ENCODE assay signal across 1 cellular context in the genomic region with DNA sequence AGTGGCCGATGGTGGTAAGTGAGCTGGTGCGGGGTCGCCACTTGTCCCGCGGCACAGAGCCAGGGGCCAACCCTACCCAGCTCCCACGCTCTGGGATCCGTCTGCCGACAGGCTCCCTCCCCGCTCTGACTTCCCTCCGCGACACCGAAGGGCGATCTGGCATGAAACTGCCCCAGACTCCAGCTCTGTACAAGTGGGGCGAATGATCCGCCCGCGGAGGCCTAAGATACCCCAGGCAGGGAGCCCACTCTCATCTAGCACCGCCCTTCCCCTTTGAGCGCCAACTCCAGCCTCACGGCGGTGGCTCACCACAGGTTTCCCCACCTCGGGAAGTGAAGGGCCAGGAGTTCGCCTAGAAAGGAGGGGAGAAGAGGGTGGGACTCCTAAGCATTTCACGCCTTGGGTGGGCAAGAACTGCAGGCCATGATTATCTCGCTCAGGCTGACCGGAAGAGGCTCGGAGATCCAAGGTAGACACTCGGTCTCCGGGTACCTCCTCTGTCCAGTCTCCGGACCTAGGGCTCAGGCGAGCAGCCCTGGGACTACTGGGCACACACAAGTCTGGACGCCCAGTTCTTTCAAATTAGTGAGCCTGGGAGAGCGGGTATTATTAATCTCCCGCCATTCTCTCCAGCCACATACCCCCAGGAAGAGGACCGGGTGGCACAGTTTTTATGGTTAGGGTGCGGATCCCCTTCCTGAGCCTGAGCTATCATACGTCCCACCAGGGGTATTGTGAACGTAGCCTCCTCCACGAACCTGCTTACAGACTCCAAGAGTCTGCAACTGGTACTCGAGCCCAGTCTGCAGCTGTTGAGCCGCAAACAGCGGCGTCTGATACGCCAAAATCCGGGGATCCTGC.
TF ChIP-seq lines count a peak whose summit lies in the region.

No MANE protein-coding gene starts in this region.

TF ChIP-seq in IMR-90, 13 proteins besides CTCF, POLR2A, EP300 and RAD21:
- TF ChIP-seq, protein P1, sequence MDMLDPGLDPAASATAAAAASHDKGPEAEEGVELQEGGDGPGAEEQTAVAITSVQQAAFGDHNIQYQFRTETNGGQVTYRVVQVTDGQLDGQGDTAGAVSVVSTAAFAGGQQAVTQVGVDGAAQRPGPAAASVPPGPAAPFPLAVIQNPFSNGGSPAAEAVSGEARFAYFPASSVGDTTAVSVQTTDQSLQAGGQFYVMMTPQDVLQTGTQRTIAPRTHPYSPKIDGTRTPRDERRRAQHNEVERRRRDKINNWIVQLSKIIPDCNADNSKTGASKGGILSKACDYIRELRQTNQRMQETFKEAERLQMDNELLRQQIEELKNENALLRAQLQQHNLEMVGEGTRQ (IDR thresholded peaks at IDR 0.05; ENCODE audit: low read depth, low read length) = no peak
- TF ChIP-seq RFX5 (IDR thresholded peaks at IDR 0.05; ENCODE audit: low read depth, low read length) = no peak
- TF ChIP-seq RCOR1 (IDR thresholded peaks at IDR 0.05; ENCODE audit: insufficient replicate concordance, low read length) = no peak
- no peak for TF ChIP-seq CHD1 (IDR thresholded peaks at IDR 0.05; ENCODE audit: low read depth, low read length)
- no peak for TF ChIP-seq MXI1 (IDR thresholded peaks at IDR 0.05; ENCODE audit: borderline replicate concordance, low read depth, low read length)
- TF ChIP-seq, protein P2, sequence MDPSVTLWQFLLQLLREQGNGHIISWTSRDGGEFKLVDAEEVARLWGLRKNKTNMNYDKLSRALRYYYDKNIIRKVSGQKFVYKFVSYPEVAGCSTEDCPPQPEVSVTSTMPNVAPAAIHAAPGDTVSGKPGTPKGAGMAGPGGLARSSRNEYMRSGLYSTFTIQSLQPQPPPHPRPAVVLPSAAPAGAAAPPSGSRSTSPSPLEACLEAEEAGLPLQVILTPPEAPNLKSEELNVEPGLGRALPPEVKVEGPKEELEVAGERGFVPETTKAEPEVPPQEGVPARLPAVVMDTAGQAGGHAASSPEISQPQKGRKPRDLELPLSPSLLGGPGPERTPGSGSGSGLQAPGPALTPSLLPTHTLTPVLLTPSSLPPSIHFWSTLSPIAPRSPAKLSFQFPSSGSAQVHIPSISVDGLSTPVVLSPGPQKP (IDR thresholded peaks at IDR 0.05; ENCODE audit: borderline replicate concordance, low read depth, low read length) = no peak
- no peak for TF ChIP-seq FOS (IDR thresholded peaks at IDR 0.05; ENCODE audit: low read depth, low read length)
- no peak for TF ChIP-seq BHLHE40 (IDR thresholded peaks at IDR 0.05; ENCODE audit: low read depth, low read length)
